Comparison of ENCODE assay signal across 1 cellular context in genomic region chr5:74956278-74956677, GRCh38.
TF ChIP-seq lines count a peak whose summit lies in the region.

No MANE protein-coding gene starts in this region.

TF ChIP-seq in IMR-90, 13 proteins besides CTCF, POLR2A, EP300 and RAD21:
- no peak for TF ChIP-seq ELK1 (IDR thresholded peaks at IDR 0.05; ENCODE audit: borderline replicate concordance, low read depth, low read length)
- TF ChIP-seq MXI1 (IDR thresholded peaks at IDR 0.05; ENCODE audit: borderline replicate concordance, low read depth, low read length): no peak
- no peak for TF ChIP-seq USF2 (IDR thresholded peaks at IDR 0.05; ENCODE audit: low read depth, low read length)
- no peak for TF ChIP-seq MAZ (IDR thresholded peaks at IDR 0.05; ENCODE audit: borderline replicate concordance, low read depth, low read length)
- TF ChIP-seq CEBPB (IDR thresholded peaks at IDR 0.05; ENCODE audit: low read depth, low read length): no peak
- TF ChIP-seq SMC3 (IDR thresholded peaks at IDR 0.05; ENCODE audit: low read depth, low read length): no peak
- no peak for TF ChIP-seq RCOR1 (IDR thresholded peaks at IDR 0.05; ENCODE audit: insufficient replicate concordance, low read length)
- TF ChIP-seq BHLHE40 (IDR thresholded peaks at IDR 0.05; ENCODE audit: low read depth, low read length): no peak
- no peak for TF ChIP-seq RFX5 (IDR thresholded peaks at IDR 0.05; ENCODE audit: low read depth, low read length)
- no peak for TF ChIP-seq FOS (IDR thresholded peaks at IDR 0.05; ENCODE audit: low read depth, low read length)
- no peak for TF ChIP-seq MAFK (IDR thresholded peaks at IDR 0.05; ENCODE audit: low read depth, low read length)
- no peak for TF ChIP-seq CHD1 (IDR thresholded peaks at IDR 0.05; ENCODE audit: low read depth, low read length)
- no peak for TF ChIP-seq NFE2L2 (IDR thresholded peaks at IDR 0.05; ENCODE audit: low read depth, low read length)
TF ChIP-seq in IMR-90: peak in this region for 0.
